In genomic region chr17:17771498-17772201, GRCh38 we compare ENCODE assay signal across 12 cellular contexts.
DNase-seq lines count a peak whose midpoint lies in the region; ATAC-seq and TF ChIP-seq lines count a peak whose summit lies in the region.
"Had no signal": no experiment of that assay in that cellular context is flagged by ENCODE, and none has a peak within 500 bp of the region (broad histone marks: within the 10 kb centered on the region; RNA-seq: fewer than 3 reads in every experiment).

No MANE protein-coding gene starts in this region.

- H3K36me3 ChIP-seq in muscle layer of colon (ENCODE audit: insufficient read depth, low read length), result no peaks in the 10 kb centered on the region

- H3K36me3 Mint-ChIP-seq in brain, result peaks cover under 1% of the 10 kb centered on the region
- H3K36me3 Mint-ChIP-seq in stimulated activated naive B cell treated with anti-CD40 and anti-IgM and Interleukin-4, amounts not matched to agents 10 μg/mL and 1 μg/mL and 100 μg/mL, for 72 hours, result peaks cover 0 to 17% of the 10 kb centered on the region in 2 donors
- no peaks in the 10 kb centered on the region for H3K36me3 Mint-ChIP-seq in natural killer cell treated with Interleukin-12 subunit alpha and Interleukin-12 subunit beta and Interleukin-15 and Interleukin-18, amount 100 ng/mL, for 72 hours

- peak overlapping the region; percentile 57 to 98 (median 71) for H3K27ac Mint-ChIP-seq in brain
- H3K27ac Mint-ChIP-seq in stimulated activated naive B cell treated with anti-CD40 and anti-IgM and Interleukin-4, amounts not matched to agents 10 μg/mL and 1 μg/mL and 100 μg/mL, for 72 hours, result peak overlapping the region; percentile 65
- H3K27ac Mint-ChIP-seq in natural killer cell treated with Interleukin-12 subunit alpha and Interleukin-12 subunit beta and Interleukin-15 and Interleukin-18, amount 100 ng/mL, for 72 hours, result no peak overlapping the region

- no peaks in the 10 kb centered on the region for H3K9me3 Mint-ChIP-seq in brain
- H3K9me3 Mint-ChIP-seq in stimulated activated naive B cell treated with anti-CD40 and anti-IgM and Interleukin-4, amounts not matched to agents 10 μg/mL and 1 μg/mL and 100 μg/mL, for 72 hours, result no peaks in the 10 kb centered on the region
- H3K9me3 Mint-ChIP-seq in natural killer cell treated with Interleukin-12 subunit alpha and Interleukin-12 subunit beta and Interleukin-15 and Interleukin-18, amount 100 ng/mL, for 72 hours, result no peaks in the 10 kb centered on the region

- DNase-seq in RWPE1 (ENCODE audit: low spot score) (no peak), NCI-H2107 treated with DMSO at 0.1 percent for 48 hours (lab: John Stamatoyannopoulos, UW; ENCODE audit: unreplicated experiment) (no peak)
- DNase-seq in stimulated activated naive B cell treated with anti-CD40 and anti-IgM and Interleukin-4, amounts not matched to agents 10 μg/mL and 1 μg/mL and 100 μg/mL, for 72 hours, result no peak
- DNase-seq in natural killer cell treated with Interleukin-12 subunit alpha and Interleukin-12 subunit beta and Interleukin-15 and Interleukin-18, amount 100 ng/mL, for 72 hours (ENCODE audit: low spot score), result no peak
- DNase-seq: GF-D8, KG1, NCI-H1417, NCI-H2029, NCI-H510A treated with DMSO at 0.1 percent for 48 hours had no signal

- peaks cover 78% of the 10 kb centered on the region for H3K4me1 Mint-ChIP-seq in brain
- H3K4me1 Mint-ChIP-seq in stimulated activated naive B cell treated with anti-CD40 and anti-IgM and Interleukin-4, amounts not matched to agents 10 μg/mL and 1 μg/mL and 100 μg/mL, for 72 hours, result peaks cover 23 to 28% of the 10 kb centered on the region in 2 donors
- H3K4me1 Mint-ChIP-seq in natural killer cell treated with Interleukin-12 subunit alpha and Interleukin-12 subunit beta and Interleukin-15 and Interleukin-18, amount 100 ng/mL, for 72 hours (ENCODE audit: low read depth in 2 of 2), result peaks cover 8 to 30% of the 10 kb centered on the region in 2 donors

- ATAC-seq in stimulated activated naive B cell treated with anti-CD40 and anti-IgM and Interleukin-4, amounts not matched to agents 10 μg/mL and 1 μg/mL and 100 μg/mL, for 72 hours (replicated peaks), result no peak
- no peak for ATAC-seq in HG02759 (IDR thresholded peaks at IDR 0.05; ENCODE audit: unreplicated experiment)
- ATAC-seq in natural killer cell treated with Interleukin-12 subunit alpha and Interleukin-12 subunit beta and Interleukin-15 and Interleukin-18, amount 100 ng/mL, for 72 hours, result no peak

- H3K4me3 ChIP-seq in muscle layer of colon (ENCODE audit: low read depth in 1 of 2, low read length in 2 of 2), result no peak overlapping the region

- peaks cover 70% of the 10 kb centered on the region for H3K4me1 ChIP-seq in muscle layer of colon (ENCODE audit: insufficient read depth, low read length)

- H3K4me3 Mint-ChIP-seq in brain, result no peak overlapping the region
- H3K4me3 Mint-ChIP-seq in stimulated activated naive B cell treated with anti-CD40 and anti-IgM and Interleukin-4, amounts not matched to agents 10 μg/mL and 1 μg/mL and 100 μg/mL, for 72 hours, result no peak overlapping the region
- no peak overlapping the region for H3K4me3 Mint-ChIP-seq in natural killer cell treated with Interleukin-12 subunit alpha and Interleukin-12 subunit beta and Interleukin-15 and Interleukin-18, amount 100 ng/mL, for 72 hours

- no peaks in the 10 kb centered on the region for H3K27me3 ChIP-seq in muscle layer of colon (ENCODE audit: control insufficient read depth in 1 of 2, insufficient read depth in 2 of 2, low read length in 2 of 2)

- H3K27ac ChIP-seq in RWPE1, result peak overlapping the region; percentile 84
- peak overlapping the region; percentile 66 for H3K27ac ChIP-seq in muscle layer of colon (ENCODE audit: low read depth, low read length)

- no peak for TF ChIP-seq CTCF in RWPE1 (conservative IDR thresholded peaks at IDR 0.05; ENCODE audit: low read depth)
- TF ChIP-seq CTCF in brain (conservative IDR thresholded peaks at IDR 0.05), result no peak

- no peak overlapping the region for H3K9ac ChIP-seq in muscle layer of colon (ENCODE audit: low read length)

- no peaks in the 10 kb centered on the region for H3K27me3 Mint-ChIP-seq in brain
- H3K27me3 Mint-ChIP-seq in stimulated activated naive B cell treated with anti-CD40 and anti-IgM and Interleukin-4, amounts not matched to agents 10 μg/mL and 1 μg/mL and 100 μg/mL, for 72 hours, result no peaks in the 10 kb centered on the region
- H3K27me3 Mint-ChIP-seq in natural killer cell treated with Interleukin-12 subunit alpha and Interleukin-12 subunit beta and Interleukin-15 and Interleukin-18, amount 100 ng/mL, for 72 hours, result no peaks in the 10 kb centered on the region

- CTCF ChIA-PET in RWPE1 (lab: Yijun Ruan, JAX), result no interaction called here

- POLR2A ChIA-PET in RWPE1 (lab: Yijun Ruan, JAX; ENCODE audit: low non-redundant PET), result no interaction called here

- no peaks in the 10 kb centered on the region for H3K9me3 ChIP-seq in muscle layer of colon (ENCODE audit: low read length)

Comparison
In these comparisons a context has a peak if more than half of its experiments do, and no peak if none do; other contexts are left out.
1. H3K27ac Mint-ChIP-seq: peak in brain (5 of 5) and stimulated activated naive B cell treated with anti-CD40 and anti-IgM and Interleukin-4, amounts not matched to agents 10 μg/mL and 1 μg/mL and 100 μg/mL, for 72 hours (single experiment); none in natural killer cell treated with Interleukin-12 subunit alpha and Interleukin-12 subunit beta and Interleukin-15 and Interleukin-18, amount 100 ng/mL, for 72 hours (0 of 2).